ENCODE assay signal across 8 cellular contexts in genomic region chr7:4612939-4613841, GRCh38.
DNase-seq lines count a peak whose midpoint lies in the region; ATAC-seq, FAIRE-seq and TF ChIP-seq lines count a peak whose summit lies in the region.

No MANE protein-coding gene starts in this region.

- H3K27me3 Mint-ChIP-seq in CD8-positive, alpha-beta T cell (ENCODE audit: low read depth): peaks cover 6% of the 10 kb centered on the region

- peaks cover 8% of the 10 kb centered on the region for H3K4me1 Mint-ChIP-seq in CD8-positive, alpha-beta T cell (ENCODE audit: low read depth)

- no peak for ATAC-seq in CD8-positive, alpha-beta T cell
- ATAC-seq in omental fat pad (ENCODE audit: low FRiP score): peak; percentile 38

- H3K4me3 Mint-ChIP-seq in CD8-positive, alpha-beta T cell: peak overlapping the region; percentile 32

- intact Hi-C loops in CD8-positive, alpha-beta T cell (cut with DNase I, micrococcal nuclease): loop anchor here in 1 of 2 experiments (5.0 kb wide), 1 partner anchor 474 kb away; no protein-coding TSS in a partner anchor

- no peak overlapping the region for H3K4me3 ChIP-seq in CD8-positive, alpha-beta T cell (ENCODE audit: low read depth, low read length)
- peak overlapping the region; percentile 41 for H3K4me3 ChIP-seq in SJCRH30
- H3K4me3 ChIP-seq in fibroblast of mammary gland (ENCODE audit: control insufficient read depth, low read depth, low read length): peak overlapping the region; percentile 15

- DNase-seq in CD8-positive, alpha-beta T cell: no peak
- DNase-seq in SJCRH30 (peak; percentile 11 to 17), fibroblast of mammary gland (ENCODE audit: low read depth) (peak; percentile 24), omental fat pad (ENCODE audit: low spot score) (no peak), GM19239 (ENCODE audit: insufficient read length, low spot score) (no peak), nucleus accumbens (lab: John Stamatoyannopoulos, UW) (no peak), HUDEP-2 (lab: John Stamatoyannopoulos, UW; ENCODE audit: unreplicated experiment in 76 of 76) (no peak)
- DNase-seq in activated CD8-positive, alpha-beta memory T cell treated with anti-CD3 and anti-CD28 coated beads, Interleukin-2, amount 50 U/mL, for 48 hours: no peak

- no peak overlapping the region for H3K27ac ChIP-seq in CD8-positive, alpha-beta T cell (ENCODE audit: low read depth, low read length)
- no peak overlapping the region for H3K27ac ChIP-seq in SJCRH30

- POLR2A ChIA-PET in CD8-positive, alpha-beta T cell (lab: Charles Lee): interaction anchor here (0.8 kb wide), 1 partner anchor 19 kb away, joined by 3 read pairs; no protein-coding TSS in a partner anchor

- no peak for FAIRE-seq in GM19239 (lab: Jason Lieb, UNC)

- no peaks in the 10 kb centered on the region for H3K36me3 ChIP-seq in CD8-positive, alpha-beta T cell (ENCODE audit: insufficient read depth, low read length)
- no peaks in the 10 kb centered on the region for H3K36me3 ChIP-seq in SJCRH30

- H3K27me3 ChIP-seq in CD8-positive, alpha-beta T cell (ENCODE audit: insufficient read depth, low read length): no peaks in the 10 kb centered on the region
- no peaks in the 10 kb centered on the region for H3K27me3 ChIP-seq in SJCRH30

- TF ChIP-seq CTCF in CD8-positive, alpha-beta T cell (IDR thresholded peaks at IDR 0.05): no peak
- TF ChIP-seq CTCF in fibroblast of mammary gland (conservative IDR thresholded peaks at IDR 0.05; ENCODE audit: control insufficient read depth, insufficient read depth, low read depth, low read length) (no peak), omental fat pad (IDR thresholded peaks at IDR 0.05) (no peak)

- H3K9me3 ChIP-seq in CD8-positive, alpha-beta T cell (ENCODE audit: low read length): no peaks in the 10 kb centered on the region
- no peaks in the 10 kb centered on the region for H3K9me3 ChIP-seq in SJCRH30 (replicated peaks)

- H3K4me1 ChIP-seq in CD8-positive, alpha-beta T cell (ENCODE audit: insufficient read depth, low read length): no peaks in the 10 kb centered on the region
- no peaks in the 10 kb centered on the region; the same call in 1 of the 2 replicates for H3K4me1 ChIP-seq in SJCRH30

- H3K9me3 Mint-ChIP-seq in CD8-positive, alpha-beta T cell: no peaks in the 10 kb centered on the region

- H3K27ac Mint-ChIP-seq in CD8-positive, alpha-beta T cell: no peak overlapping the region

- H3K36me3 Mint-ChIP-seq in CD8-positive, alpha-beta T cell: no peaks in the 10 kb centered on the region

- CTCF ChIA-PET in CD8-positive, alpha-beta T cell (lab: Charles Lee): interaction anchor here (0.9 to 4.6 kb wide), 4 partner anchors 71 to 163 kb away, joined by 3 to 46 read pairs (median 6); no protein-coding TSS in a partner anchor

Comparison
In these comparisons a context has a peak if more than half of its experiments do, and no peak if none do; other contexts are left out.
1. DNase-seq: peak in SJCRH30 (2 of 2) and fibroblast of mammary gland (single experiment); none in CD8-positive, alpha-beta T cell (0 of 7), omental fat pad (single experiment), GM19239 (single experiment), activated CD8-positive, alpha-beta memory T cell treated with anti-CD3 and anti-CD28 coated beads, Interleukin-2, amount 50 U/mL, for 48 hours (single experiment), nucleus accumbens (0 of 56) and HUDEP-2 (0 of 76).